Comparison of ENCODE assay signal across 8 cellular contexts in genomic region chr13:51453959-51454703, GRCh38.
DNase-seq lines count a peak whose midpoint lies in the region; ATAC-seq and TF ChIP-seq lines count a peak whose summit lies in the region.

No MANE protein-coding gene starts in this region.

- TF ChIP-seq CTCF in neutrophil (IDR thresholded peaks at IDR 0.05): no peak
- TF ChIP-seq CTCF in tibial artery (IDR thresholded peaks at IDR 0.05): no peak

- H3K36me3 ChIP-seq in neutrophil: peaks cover 18% of the 10 kb centered on the region
- H3K36me3 ChIP-seq in tibial artery: peaks cover 14 to 26% (median 16%) of the 10 kb centered on the region in 3 donors

- intact Hi-C loops in tibial artery (cut with DNase I; ENCODE audit: low total_unique reads): loop anchor here (2.0 to 10.0 kb wide), 5 partner anchors 131 to 1201 kb away; partner anchors contain the start of genes ALG11, ATP7B, SUGT1 and WDFY2

- H3K4me1 ChIP-seq in neutrophil (ENCODE audit: control insufficient read depth in 1 of 2, insufficient read depth in 1 of 2, low read depth in 1 of 2, low read length in 1 of 2) (peaks cover 53 to 63% of the 10 kb centered on the region in 2 experiments), tibial artery (peaks cover 0 to 26% (median 11%) of the 10 kb centered on the region in 4 donors)

- no peaks in the 10 kb centered on the region for H3K9me3 ChIP-seq in neutrophil
- H3K9me3 ChIP-seq in tibial artery: no peaks in the 10 kb centered on the region

- H3K27me3 ChIP-seq in neutrophil: no peaks in the 10 kb centered on the region
- H3K27me3 ChIP-seq in tibial artery: no peaks in the 10 kb centered on the region

- H3K27ac ChIP-seq in neutrophil (peak overlapping the region; percentile 98), tibial artery (peak overlapping the region; percentile 93 to 98)

- H3K4me3 ChIP-seq in neutrophil (ENCODE audit: low read depth in 1 of 2, low read length in 1 of 2): peak overlapping the region; percentile 88 to 98
- peak overlapping the region; percentile 83 to 97 for H3K4me3 ChIP-seq in tibial artery

- DNase-seq in GF-D8 (lab: John Stamatoyannopoulos, UW) (peak; percentile 63), NCI-H1694 treated with DMSO at 0.1 percent for 48 hours (lab: John Stamatoyannopoulos, UW) (peak; percentile 62), fibroblast of gingiva (ENCODE audit: low read depth) (peak; percentile 6), tibial artery (peak in 1 of 2 donors; percentile 42)
- peak; percentile 57 for DNase-seq in activated T-cell treated with anti-CD3 and anti-CD28 coated beads, Interleukin-2, amount 50 U/mL, for 1 hour

- ATAC-seq in GM21381 (IDR thresholded peaks at IDR 0.05; ENCODE audit: unreplicated experiment) (no peak), HG02798 (IDR thresholded peaks at IDR 0.05; ENCODE audit: poor library complexity, unreplicated experiment) (no peak)
